In genomic region chr6:104632565-104632964, GRCh38 we compare ENCODE assay signal across 20 cellular contexts.
"Had no signal": no experiment of that assay in that cellular context is flagged by ENCODE, and none has a peak within 500 bp of the region (broad histone marks: within the 10 kb centered on the region; RNA-seq: fewer than 3 reads in every experiment).

No MANE protein-coding gene starts in this region.

- H3K9me3 Mint-ChIP-seq: natural killer cell treated with Interleukin-12 subunit alpha and Interleukin-12 subunit beta and Interleukin-15 and Interleukin-18, amount 100 ng/mL, for 72 hours; stimulated activated effector memory CD8-positive, alpha-beta T cell treated with anti-CD3 and anti-CD28 coated beads, Interleukin-12 subunit alpha, Interleukin-12 subunit beta, amount 100 ng/mL, for 72 hours had no signal

- ATAC-seq: esophagus mucosa; gastrocnemius medialis; natural killer cell treated with Interleukin-12 subunit alpha and Interleukin-12 subunit beta and Interleukin-15 and Interleukin-18, amount 100 ng/mL, for 72 hours; pancreas; right cardiac atrium; stimulated activated effector memory CD8-positive, alpha-beta T cell treated with anti-CD3 and anti-CD28 coated beads, Interleukin-12 subunit alpha, Interleukin-12 subunit beta, amount 100 ng/mL, for 72 hours; stimulated activated naive CD8-positive, alpha-beta T cell treated with anti-CD3 and anti-CD28 coated beads, Interleukin-15, Interleukin-2, amounts not matched to agents 100 U/mL and 50 U/mL, for 24 hours had no signal

- H3K27me3 Mint-ChIP-seq: natural killer cell treated with Interleukin-12 subunit alpha and Interleukin-12 subunit beta and Interleukin-15 and Interleukin-18, amount 100 ng/mL, for 72 hours; progenitor cell of endocrine pancreas had no signal

- H3K4me3 ChIP-seq: dorsolateral prefrontal cortex, gastrocnemius medialis, neural progenitor cell, pancreas, smooth muscle cell, suprapubic skin, thyroid gland, upper lobe of left lung, uterus had no signal

- H3K9ac ChIP-seq: neural progenitor cell had no signal

- H3K36me3 Mint-ChIP-seq: natural killer cell treated with Interleukin-12 subunit alpha and Interleukin-12 subunit beta and Interleukin-15 and Interleukin-18, amount 100 ng/mL, for 72 hours; neural progenitor cell; stimulated activated effector memory CD8-positive, alpha-beta T cell treated with anti-CD3 and anti-CD28 coated beads, Interleukin-12 subunit alpha, Interleukin-12 subunit beta, amount 100 ng/mL, for 72 hours had no signal

- H3K27ac ChIP-seq: dorsolateral prefrontal cortex, gastrocnemius medialis, neural progenitor cell, pancreas, suprapubic skin, thyroid gland had no signal

- H3K4me1 Mint-ChIP-seq: neural progenitor cell; stimulated activated effector memory CD8-positive, alpha-beta T cell treated with anti-CD3 and anti-CD28 coated beads, Interleukin-12 subunit alpha, Interleukin-12 subunit beta, amount 100 ng/mL, for 72 hours had no signal

- H3K36me3 ChIP-seq: gastrocnemius medialis, neural progenitor cell, pancreas, suprapubic skin, thyroid gland, upper lobe of left lung, uterus had no signal

- H3K9me3 ChIP-seq: gastrocnemius medialis, pancreas, suprapubic skin, thyroid gland, upper lobe of left lung, uterus had no signal

- H3K27ac Mint-ChIP-seq: natural killer cell treated with Interleukin-12 subunit alpha and Interleukin-12 subunit beta and Interleukin-15 and Interleukin-18, amount 100 ng/mL, for 72 hours; neural progenitor cell; progenitor cell of endocrine pancreas; stimulated activated effector memory CD8-positive, alpha-beta T cell treated with anti-CD3 and anti-CD28 coated beads, Interleukin-12 subunit alpha, Interleukin-12 subunit beta, amount 100 ng/mL, for 72 hours had no signal

- H3K4me3 Mint-ChIP-seq: natural killer cell treated with Interleukin-12 subunit alpha and Interleukin-12 subunit beta and Interleukin-15 and Interleukin-18, amount 100 ng/mL, for 72 hours; neural progenitor cell; stimulated activated effector memory CD8-positive, alpha-beta T cell treated with anti-CD3 and anti-CD28 coated beads, Interleukin-12 subunit alpha, Interleukin-12 subunit beta, amount 100 ng/mL, for 72 hours had no signal

- DNase-seq: cortex of kidney; dorsolateral prefrontal cortex; effector CD8-positive, alpha-beta T cell; gastrocnemius medialis; nucleus accumbens; pancreas; right cardiac atrium; stimulated activated CD4-positive, alpha-beta T cell treated with anti-CD3 and anti-CD28 coated beads, Interleukin-4, amount 100 ng/mL, for 1 hour; stimulated activated CD8-positive, alpha-beta memory T cell treated with anti-CD3 and anti-CD28 coated beads, Interleukin-4, amount 100 ng/mL, for 48 hours; stimulated activated naive CD8-positive, alpha-beta T cell treated with anti-CD3 and anti-CD28 coated beads, Interleukin-15, Interleukin-2, amounts not matched to agents 100 U/mL and 50 U/mL, for 24 hours; thyroid gland; upper lobe of left lung; uterus had no signal

- FAIRE-seq: pancreas had no signal

- H3K4me1 ChIP-seq: gastrocnemius medialis, neural progenitor cell, pancreas, thyroid gland, uterus had no signal

- H3K4me2 ChIP-seq: neural progenitor cell, smooth muscle cell had no signal

- H3K27me3 ChIP-seq: dorsolateral prefrontal cortex, gastrocnemius medialis, neural progenitor cell, pancreas, suprapubic skin, thyroid gland, upper lobe of left lung, uterus had no signal

- H2AFZ ChIP-seq: neural progenitor cell had no signal
